1 cellular context compared by ENCODE assay signal in the genomic region with DNA sequence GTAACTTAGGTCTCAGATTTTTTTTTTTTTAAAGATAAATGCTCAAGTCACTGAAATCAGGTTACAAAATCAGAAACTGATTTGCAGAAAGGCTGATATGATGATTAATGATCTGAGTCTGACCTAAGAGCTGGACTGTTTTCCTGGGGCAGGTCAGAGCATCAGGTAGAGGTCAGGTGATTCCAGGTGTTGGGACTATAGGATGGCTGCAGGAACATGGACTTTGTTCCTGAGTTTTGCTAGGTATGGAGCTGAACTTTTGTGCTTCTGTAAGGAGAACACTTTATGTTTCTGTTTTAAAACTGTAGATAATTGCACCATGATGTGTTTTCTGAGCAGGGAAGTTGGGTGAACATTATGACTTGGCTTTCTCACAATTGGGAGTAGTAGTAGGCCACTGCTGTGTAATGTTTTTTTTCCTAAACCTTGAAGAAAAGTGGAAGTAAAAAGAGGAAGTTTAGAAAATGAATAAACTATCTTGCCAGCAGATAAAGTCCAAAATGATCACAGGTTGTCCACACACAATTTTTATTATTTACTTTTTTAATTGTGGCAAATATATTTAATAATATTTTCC.
TF ChIP-seq lines count a peak whose summit lies in the region.

No MANE protein-coding gene starts in this region.

TF ChIP-seq in GM23338, 12 proteins besides CTCF, POLR2A, EP300 and RAD21 (continued from another document):
- no peak for TF ChIP-seq ZNF462 (CRISPR knock-in tag; IDR thresholded peaks at IDR 0.05)
- TF ChIP-seq ZNF331 (CRISPR knock-in tag; IDR thresholded peaks at IDR 0.05; ENCODE audit: low read depth), result no peak
- no peak for TF ChIP-seq JUNB (IDR thresholded peaks at IDR 0.05; ENCODE audit: unreplicated experiment)
- no peak for TF ChIP-seq POLR2AphosphoS5 (IDR thresholded peaks at IDR 0.05; ENCODE audit: low read depth)
